Comparison of ENCODE assay signal across 18 cellular contexts in the genomic region with DNA sequence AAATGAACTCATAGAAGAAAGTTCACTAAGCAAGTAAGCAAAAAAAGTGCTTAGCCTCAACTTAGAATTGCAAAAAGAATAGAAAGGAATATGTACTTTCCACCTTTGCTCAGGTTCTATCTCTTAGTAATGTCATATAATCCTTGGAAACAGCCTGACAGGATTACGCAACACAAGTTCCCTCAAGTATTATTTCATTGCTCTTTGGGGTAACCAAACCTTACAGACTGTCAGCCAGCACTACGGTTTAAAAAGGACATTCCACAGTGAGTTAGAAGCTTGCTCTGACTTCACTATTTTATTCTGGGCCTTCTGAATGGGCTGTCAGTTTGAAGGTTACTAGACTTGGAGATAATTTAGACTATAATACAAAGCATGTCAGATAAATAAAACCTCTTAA.
"Had no signal": no experiment of that assay in that cellular context is flagged by ENCODE, and none has a peak within 500 bp of the region (broad histone marks: within the 10 kb centered on the region; RNA-seq: fewer than 3 reads in every experiment).

No MANE protein-coding gene starts in this region.

- DNase-seq: activated B cell treated with CpG ODN at 0.5 μM for 24 hours; activated CD4-positive, alpha-beta T cell treated with anti-CD3 and anti-CD28 coated beads, Interleukin-2, amount 50 U/mL, for 1 hour; activated naive CD4-positive, alpha-beta T cell treated with anti-CD3 and anti-CD28 coated beads, Interleukin-2, amount 10 ng/mL, durations not matched to agents 7 days and 5 days; activated T-cell treated with anti-CD3 and anti-CD28 coated beads for 4 hours; amniotic stem cell; body of pancreas; dermis blood vessel endothelial cell; esophagus squamous epithelium; heart left ventricle; left ventricle myocardium superior; mesendoderm; ovary; stimulated activated CD4-positive, alpha-beta T cell treated with anti-CD3 and anti-CD28 coated beads, Interleukin-4, amount 100 ng/mL, for 4 hours; stimulated activated naive CD8-positive, alpha-beta T cell treated with anti-CD3 and anti-CD28 coated beads, Interleukin-15, amount 100 ng/mL, for 72 hours; T-helper 17 cell had no signal

- H3K27me3 Mint-ChIP-seq: activated B cell treated with CpG ODN at 0.5 μM for 24 hours; activated naive CD4-positive, alpha-beta T cell treated with anti-CD3 and anti-CD28 coated beads, Interleukin-2, amount 10 ng/mL, durations not matched to agents 7 days and 5 days; stimulated activated naive CD8-positive, alpha-beta T cell treated with anti-CD3 and anti-CD28 coated beads, Interleukin-15, amount 100 ng/mL, for 72 hours; T-helper 17 cell had no signal

- H3K36me3 Mint-ChIP-seq: activated naive CD4-positive, alpha-beta T cell treated with anti-CD3 and anti-CD28 coated beads, Interleukin-2, amount 10 ng/mL, durations not matched to agents 7 days and 5 days; neural progenitor cell had no signal

- H3K4me1 ChIP-seq: body of pancreas, esophagus squamous epithelium, heart left ventricle, neural progenitor cell had no signal

- ATAC-seq: body of pancreas; heart left ventricle; left ventricle myocardium superior; stimulated activated naive CD8-positive, alpha-beta T cell treated with anti-CD3 and anti-CD28 coated beads, Interleukin-15, amount 100 ng/mL, for 72 hours; T-helper 17 cell had no signal

- H3K4me2 ChIP-seq: neural progenitor cell had no signal

- H3K4me3 Mint-ChIP-seq: activated B cell treated with CpG ODN at 0.5 μM for 24 hours; activated naive CD4-positive, alpha-beta T cell treated with anti-CD3 and anti-CD28 coated beads, Interleukin-2, amount 10 ng/mL, durations not matched to agents 7 days and 5 days; neural progenitor cell; stimulated activated naive CD8-positive, alpha-beta T cell treated with anti-CD3 and anti-CD28 coated beads, Interleukin-15, amount 100 ng/mL, for 72 hours; T-helper 17 cell had no signal

- H3K27ac Mint-ChIP-seq: activated B cell treated with CpG ODN at 0.5 μM for 24 hours; activated naive CD4-positive, alpha-beta T cell treated with anti-CD3 and anti-CD28 coated beads, Interleukin-2, amount 10 ng/mL, durations not matched to agents 7 days and 5 days; activated T-helper 2 cell treated with anti-CD3 and anti-CD28 coated beads, Interferon-gamma antibody, Interleukin-2, Interleukin-4, amounts not matched to agents 10 μg/mL and 5 μg/mL and 100 μg/mL, durations not matched to agents 14 hours and 24 hours and 36 hours; neural progenitor cell; stimulated activated naive CD8-positive, alpha-beta T cell treated with anti-CD3 and anti-CD28 coated beads, Interleukin-15, amount 100 ng/mL, for 72 hours; T-helper 17 cell had no signal

- H3K9ac ChIP-seq: neural progenitor cell had no signal

- H3K27me3 ChIP-seq: body of pancreas, esophagus squamous epithelium, heart left ventricle, neural progenitor cell, ovary had no signal

- H3K27ac ChIP-seq: body of pancreas, esophagus squamous epithelium, heart left ventricle, neural progenitor cell, ovary had no signal

- H2AFZ ChIP-seq: neural progenitor cell had no signal

- H3K9me3 ChIP-seq: body of pancreas, esophagus squamous epithelium, heart left ventricle, ovary had no signal

- FAIRE-seq: keratinocyte had no signal

- H3K4me3 ChIP-seq: body of pancreas, esophagus squamous epithelium, heart left ventricle, neural progenitor cell, ovary had no signal

- H3K4me1 Mint-ChIP-seq: activated B cell treated with CpG ODN at 0.5 μM for 24 hours; activated naive CD4-positive, alpha-beta T cell treated with anti-CD3 and anti-CD28 coated beads, Interleukin-2, amount 10 ng/mL, durations not matched to agents 7 days and 5 days; neural progenitor cell; stimulated activated naive CD8-positive, alpha-beta T cell treated with anti-CD3 and anti-CD28 coated beads, Interleukin-15, amount 100 ng/mL, for 72 hours had no signal

- H3K36me3 ChIP-seq: esophagus squamous epithelium, heart left ventricle, neural progenitor cell, ovary had no signal

- H3K9me3 Mint-ChIP-seq: activated B cell treated with CpG ODN at 0.5 μM for 24 hours; activated naive CD4-positive, alpha-beta T cell treated with anti-CD3 and anti-CD28 coated beads, Interleukin-2, amount 10 ng/mL, durations not matched to agents 7 days and 5 days; activated T-helper 2 cell treated with anti-CD3 and anti-CD28 coated beads, Interferon-gamma antibody, Interleukin-2, Interleukin-4, amounts not matched to agents 10 μg/mL and 5 μg/mL and 100 μg/mL, durations not matched to agents 14 hours and 24 hours and 36 hours; neural progenitor cell; stimulated activated naive CD8-positive, alpha-beta T cell treated with anti-CD3 and anti-CD28 coated beads, Interleukin-15, amount 100 ng/mL, for 72 hours had no signal
